ENCODE assay signal across 18 cellular contexts in genomic region chr20:57145089-57145631, GRCh38.
A peak's percentile ranks its signal among the peaks of the same experiment; 100 is the strongest.
DNase-seq lines count a peak whose midpoint lies in the region; ATAC-seq, FAIRE-seq and TF ChIP-seq lines count a peak whose summit lies in the region.
"Had no signal": no experiment of that assay in that cellular context is flagged by ENCODE, and none has a peak within 500 bp of the region (broad histone marks: within the 10 kb centered on the region; RNA-seq: fewer than 3 reads in every experiment).

No MANE protein-coding gene starts in this region.

- no peak for ATAC-seq in gastroesophageal sphincter
- ATAC-seq: HCT116 had no signal

- H2AK5ac ChIP-seq in H1 (ENCODE audit: low read depth, low read length) (0 out of 2 replicates have a peak overlapping the region, but pooled peaks have one; percentile 82), trophoblast cell (ENCODE audit: low read length) (no peak overlapping the region)

- no peak overlapping the region for H3K14ac ChIP-seq in H1 (ENCODE audit: insufficient read length)
- H3K14ac ChIP-seq in trophoblast cell (ENCODE audit: low read length), result no peak overlapping the region

- H3K27ac ChIP-seq in H1 (ENCODE audit: low read depth, low read length) (no peak overlapping the region), trophoblast cell (ENCODE audit: low read depth, low read length) (no peak overlapping the region), gastroesophageal sphincter (no peak overlapping the region)

- TF ChIP-seq POLR2A in H1 (IDR thresholded peaks at IDR 0.05; ENCODE audit: control extremely low read depth in 1 of 2, low read depth in 2 of 2, low read length in 2 of 2), result no peak
- no peak for TF ChIP-seq POLR2A in gastroesophageal sphincter (IDR thresholded peaks at IDR 0.05)

- H3K23ac ChIP-seq in H1 (ENCODE audit: insufficient read length) (no peak overlapping the region), trophoblast cell (ENCODE audit: low read length) (no peak overlapping the region)

- H3K27me3 ChIP-seq in H1 (replicated peaks in 1 of 4; ENCODE audit: control insufficient read depth in 3 of 4, extremely low read depth in 1 of 4, insufficient read depth in 3 of 4, low read length in 3 of 4) (peaks cover 0 to 2% (median 0%) of the 10 kb centered on the region in 4 experiments; a peak in 1 of 7 replicates), trophoblast cell (ENCODE audit: insufficient read depth, low read length) (no peaks in the 10 kb centered on the region), gastroesophageal sphincter (peaks cover 52% of the 10 kb centered on the region)

- H3K23me2 ChIP-seq in H1 (ENCODE audit: low read depth, low read length), result peaks cover 2% of the 10 kb centered on the region; the same call in 1 of the 2 replicates

- CTCF ChIA-PET in H1 (lab: Charles Lee; ENCODE audit: partially characterized antibody), result interaction anchor here (1.0 kb wide), 1 partner anchor 185 kb away, joined by 4 read pairs; no protein-coding TSS in a partner anchor

- H2BK20ac ChIP-seq in H1 (ENCODE audit: low read length), result no peak overlapping the region

- H3K18ac ChIP-seq in H1 (ENCODE audit: extremely low read depth, low read length) (no peak overlapping the region), trophoblast cell (ENCODE audit: low read length) (no peak overlapping the region)

- H2BK5ac ChIP-seq in H1 (ENCODE audit: low read depth, low read length) (no peak overlapping the region), trophoblast cell (ENCODE audit: low read depth, low read length, poor library complexity) (no peak overlapping the region)

- H4K20me1 ChIP-seq in H1 (replicated peaks in 1 of 2; ENCODE audit: control insufficient read depth in 1 of 2, insufficient read depth in 2 of 2, low read length in 2 of 2), result no peaks in the 10 kb centered on the region

- TF ChIP-seq EP300 in H1 (IDR thresholded peaks at IDR 0.05; ENCODE audit: borderline replicate concordance in 1 of 2, low read depth in 2 of 2, low read length in 2 of 2) (no peak), gastroesophageal sphincter (IDR thresholded peaks at IDR 0.05) (no peak)

- H2BK12ac ChIP-seq in H1 (ENCODE audit: low read depth, low read length) (no peak overlapping the region), trophoblast cell (ENCODE audit: low read length) (no peak overlapping the region)

- H3K4me2 ChIP-seq in H1 (ENCODE audit: insufficient read depth in 1 of 2, low read depth in 2 of 2, low read length in 2 of 2) (no peak overlapping the region), trophoblast cell (ENCODE audit: low read length) (no peak overlapping the region)

- H3K4me3 ChIP-seq in H1 (ENCODE audit: extremely low read depth in 1 of 4, insufficient read depth in 2 of 4, low read depth in 3 of 4, low read length in 4 of 4) (no peak overlapping the region), trophoblast cell (ENCODE audit: low read depth, low read length) (peak overlapping the region; percentile 42), gastroesophageal sphincter (no peak overlapping the region)

- H3K27me3 Mint-ChIP-seq in activated T-helper 1 cell treated with anti-CD3 and anti-CD28 coated beads, Interleukin-12 subunit alpha, Interleukin-12 subunit beta, Interleukin-2, Interleukin-4 antibody, amounts not matched to agents 30 ng/mL and 10 ng/mL and 1 ng/mL, durations not matched to agents 14 hours and 24 hours and 36 hours (ENCODE audit: insufficient read depth), result peaks cover 1% of the 10 kb centered on the region

- H3K9ac ChIP-seq in H1 (replicated peaks in 1 of 4; ENCODE audit: extremely low read depth in 1 of 4, low read depth in 3 of 4, low read length in 3 of 4), result no peak overlapping the region
- H3K9ac ChIP-seq in trophoblast cell (ENCODE audit: low read length), result no peak overlapping the region

- H3K79me2 ChIP-seq in H1 (ENCODE audit: control insufficient read depth in 1 of 2, insufficient read depth in 2 of 2, low read length in 2 of 2) (no peaks in the 10 kb centered on the region), trophoblast cell (ENCODE audit: control insufficient read depth, insufficient read depth, low read length, poor library complexity) (no peaks in the 10 kb centered on the region)

- H4K8ac ChIP-seq in H1 (ENCODE audit: extremely low read depth, insufficient read depth, low read length), result no peak overlapping the region
- no peak overlapping the region for H4K8ac ChIP-seq in trophoblast cell (ENCODE audit: low read depth, low read length)

- intact Hi-C loops in activated T-helper 1 cell treated with anti-CD3 and anti-CD28 coated beads, Interleukin-12 subunit alpha, Interleukin-12 subunit beta, Interleukin-2, Interleukin-4 antibody, amounts not matched to agents 30 ng/mL and 10 ng/mL and 1 ng/mL, durations not matched to agents 14 hours and 24 hours and 36 hours (cut with micrococcal nuclease), result no loop called here

- no peaks in the 10 kb centered on the region for H3K36me3 ChIP-seq in H1 (ENCODE audit: control insufficient read depth in 2 of 4, insufficient read depth in 4 of 4, low read length in 3 of 4)
- H3K36me3 ChIP-seq in trophoblast cell (ENCODE audit: control insufficient read depth in 1 of 2, insufficient read depth in 2 of 2, low read length in 2 of 2), result no peaks in the 10 kb centered on the region
- H3K36me3 ChIP-seq in gastroesophageal sphincter, result no peaks in the 10 kb centered on the region

- FAIRE-seq in HTR-8/SVneo (lab: Jason Lieb, UNC), result peak; percentile 96
- FAIRE-seq in H1 (lab: Jason Lieb, UNC), result no peak
- FAIRE-seq: GM12892 had no signal

- H2BK120ac ChIP-seq in H1 (replicated peaks; ENCODE audit: low read depth, low read length) (no peak overlapping the region), trophoblast cell (ENCODE audit: insufficient read depth, low read length, poor library complexity) (no peak overlapping the region)

- no peak overlapping the region for H3K27ac Mint-ChIP-seq in activated T-helper 1 cell treated with anti-CD3 and anti-CD28 coated beads, Interleukin-12 subunit alpha, Interleukin-12 subunit beta, Interleukin-2, Interleukin-4 antibody, amounts not matched to agents 30 ng/mL and 10 ng/mL and 1 ng/mL, durations not matched to agents 14 hours and 24 hours and 36 hours
- H3K27ac Mint-ChIP-seq: CD4-positive, alpha-beta memory T cell; H9; HFFc6 had no signal

- no peaks in the 10 kb centered on the region for H3K36me3 Mint-ChIP-seq in activated T-helper 1 cell treated with anti-CD3 and anti-CD28 coated beads, Interleukin-12 subunit alpha, Interleukin-12 subunit beta, Interleukin-2, Interleukin-4 antibody, amounts not matched to agents 30 ng/mL and 10 ng/mL and 1 ng/mL, durations not matched to agents 14 hours and 24 hours and 36 hours (ENCODE audit: low read depth)
- H3K36me3 Mint-ChIP-seq: CD4-positive, alpha-beta memory T cell had no signal

- H3K9me3 Mint-ChIP-seq in activated T-helper 1 cell treated with anti-CD3 and anti-CD28 coated beads, Interleukin-12 subunit alpha, Interleukin-12 subunit beta, Interleukin-2, Interleukin-4 antibody, amounts not matched to agents 30 ng/mL and 10 ng/mL and 1 ng/mL, durations not matched to agents 14 hours and 24 hours and 36 hours, result peaks cover 8% of the 10 kb centered on the region
- H3K9me3 Mint-ChIP-seq: H9, HFFc6 had no signal

- POLR2A ChIA-PET in H1 (lab: Charles Lee; ENCODE audit: partially characterized antibody), result no interaction called here

- H3K4ac ChIP-seq in H1 (replicated peaks; ENCODE audit: insufficient read length, low read depth, low read length) (no peak overlapping the region), trophoblast cell (ENCODE audit: low read depth, low read length) (no peak overlapping the region)

- H4K91ac ChIP-seq in H1 (replicated peaks; ENCODE audit: insufficient read length, low read length) (no peak overlapping the region), trophoblast cell (ENCODE audit: low read depth, low read length) (no peak overlapping the region)

- no peak for TF ChIP-seq RAD21 in H1 (IDR thresholded peaks at IDR 0.05 in 1 of 2, conservative IDR thresholded peaks at IDR 0.05 in 1 of 2; ENCODE audit: low read depth in 2 of 2, low read length in 2 of 2)

- H3K4me1 Mint-ChIP-seq in activated T-helper 1 cell treated with anti-CD3 and anti-CD28 coated beads, Interleukin-12 subunit alpha, Interleukin-12 subunit beta, Interleukin-2, Interleukin-4 antibody, amounts not matched to agents 30 ng/mL and 10 ng/mL and 1 ng/mL, durations not matched to agents 14 hours and 24 hours and 36 hours (ENCODE audit: low read depth), result no peaks in the 10 kb centered on the region
- H3K4me1 Mint-ChIP-seq: CD4-positive, alpha-beta memory T cell; H9 had no signal

- DNase-seq in HTR-8/SVneo (ENCODE audit: insufficient read length, low spot score), result no peak
- DNase-seq in H1 (ENCODE audit: low read depth in 1 of 2, low spot score in 2 of 2), result no peak
- no peak for DNase-seq in trophoblast cell
- no peak for DNase-seq in activated T-helper 1 cell treated with anti-CD3 and anti-CD28 coated beads, Interleukin-12 subunit alpha, Interleukin-12 subunit beta, Interleukin-2, Interleukin-4 antibody, amounts not matched to agents 30 ng/mL and 10 ng/mL and 1 ng/mL, durations not matched to agents 14 hours and 24 hours and 36 hours (ENCODE audit: low spot score)
- no peak for DNase-seq in GM10266 (ENCODE audit: extremely low spot score)
- DNase-seq: C1 segment of cervical spinal cord; Calu3; CD4-positive, alpha-beta memory T cell; COR-L47; DMS53; DMS79 treated with DMSO at 0.1 percent for 48 hours; GF-D8; GOT3; H9; HFFc6 had no signal

- 89% methylated on average over 8 of the region's 8 CpGs; no CpG with 5 or more reads in 1 of the 2 experiments for WGBS in H1 (ENCODE audit: extremely low coverage in 1 of 2, insufficient coverage in 1 of 2, insufficient read length in 1 of 2, insufficient replicate concordance in 2 of 2, low coverage in 1 of 2, low lambda C conversion rate in 2 of 2, missing lambda C conversion rate in 1 of 2), 2 experiments
- no CpG with 5 or more reads among the region's 8 CpGs for WGBS in trophoblast cell (ENCODE audit: extremely low coverage, insufficient coverage, insufficient read length)
- WGBS in gastroesophageal sphincter (ENCODE audit: low coverage in 1 of 2), 2 donors, result 83 to 86% methylated on average over 5 to 6 of the region's 8 CpGs

- no peaks in the 10 kb centered on the region for H3K79me1 ChIP-seq in H1 (ENCODE audit: low read depth, low read length)
- H3K79me1 ChIP-seq in trophoblast cell (ENCODE audit: low read length), result no peaks in the 10 kb centered on the region

- no peak overlapping the region for H3K56ac ChIP-seq in H1 (replicated peaks; ENCODE audit: insufficient read length, low read depth, low read length)

- H3K9me3 ChIP-seq in H1 (ENCODE audit: insufficient read depth in 2 of 2, low read depth in 1 of 2, low read length in 1 of 2) (no peaks in the 10 kb centered on the region), trophoblast cell (ENCODE audit: insufficient read depth, low read depth, low read length) (no peaks in the 10 kb centered on the region), gastroesophageal sphincter (no peaks in the 10 kb centered on the region)

- no peak overlapping the region for H3K4me3 Mint-ChIP-seq in activated T-helper 1 cell treated with anti-CD3 and anti-CD28 coated beads, Interleukin-12 subunit alpha, Interleukin-12 subunit beta, Interleukin-2, Interleukin-4 antibody, amounts not matched to agents 30 ng/mL and 10 ng/mL and 1 ng/mL, durations not matched to agents 14 hours and 24 hours and 36 hours
- H3K4me3 Mint-ChIP-seq: CD4-positive, alpha-beta memory T cell; H9; HFFc6 had no signal

- H3K4me1 ChIP-seq in H1 (replicated peaks in 1 of 4; ENCODE audit: control insufficient read depth in 3 of 4, insufficient read depth in 4 of 4, low read length in 3 of 4) (no peaks in the 10 kb centered on the region), trophoblast cell (ENCODE audit: control insufficient read depth in 1 of 2, insufficient read depth in 2 of 2, low read length in 2 of 2) (no peaks in the 10 kb centered on the region), gastroesophageal sphincter (no peaks in the 10 kb centered on the region)

- H4K12ac ChIP-seq in trophoblast cell (ENCODE audit: low read depth, low read length), result no peak overlapping the region

- H2AFZ ChIP-seq in H1 (ENCODE audit: low read length) (no peak overlapping the region), trophoblast cell (ENCODE audit: insufficient read depth, low read length, poor library complexity) (no peak overlapping the region)

- no peak overlapping the region for H2BK15ac ChIP-seq in H1 (ENCODE audit: low read length)

- H4K5ac ChIP-seq in H1 (ENCODE audit: insufficient read length, low read depth, low read length), result no peak overlapping the region

- no peak for TF ChIP-seq CTCF in H1 (IDR thresholded peaks at IDR 0.05; ENCODE audit: control extremely low read depth in 1 of 3, insufficient read depth in 1 of 3, low read depth in 1 of 3, low read length in 3 of 3)
- no peak for TF ChIP-seq CTCF in gastroesophageal sphincter (IDR thresholded peaks at IDR 0.05)
- TF ChIP-seq CTCF in GM10266 (IDR thresholded peaks at IDR 0.05; ENCODE audit: control insufficient read depth, insufficient read depth, low read depth, missing control alignments), result no peak
